ENCODE assay signal across 8 cellular contexts in the genomic region with DNA sequence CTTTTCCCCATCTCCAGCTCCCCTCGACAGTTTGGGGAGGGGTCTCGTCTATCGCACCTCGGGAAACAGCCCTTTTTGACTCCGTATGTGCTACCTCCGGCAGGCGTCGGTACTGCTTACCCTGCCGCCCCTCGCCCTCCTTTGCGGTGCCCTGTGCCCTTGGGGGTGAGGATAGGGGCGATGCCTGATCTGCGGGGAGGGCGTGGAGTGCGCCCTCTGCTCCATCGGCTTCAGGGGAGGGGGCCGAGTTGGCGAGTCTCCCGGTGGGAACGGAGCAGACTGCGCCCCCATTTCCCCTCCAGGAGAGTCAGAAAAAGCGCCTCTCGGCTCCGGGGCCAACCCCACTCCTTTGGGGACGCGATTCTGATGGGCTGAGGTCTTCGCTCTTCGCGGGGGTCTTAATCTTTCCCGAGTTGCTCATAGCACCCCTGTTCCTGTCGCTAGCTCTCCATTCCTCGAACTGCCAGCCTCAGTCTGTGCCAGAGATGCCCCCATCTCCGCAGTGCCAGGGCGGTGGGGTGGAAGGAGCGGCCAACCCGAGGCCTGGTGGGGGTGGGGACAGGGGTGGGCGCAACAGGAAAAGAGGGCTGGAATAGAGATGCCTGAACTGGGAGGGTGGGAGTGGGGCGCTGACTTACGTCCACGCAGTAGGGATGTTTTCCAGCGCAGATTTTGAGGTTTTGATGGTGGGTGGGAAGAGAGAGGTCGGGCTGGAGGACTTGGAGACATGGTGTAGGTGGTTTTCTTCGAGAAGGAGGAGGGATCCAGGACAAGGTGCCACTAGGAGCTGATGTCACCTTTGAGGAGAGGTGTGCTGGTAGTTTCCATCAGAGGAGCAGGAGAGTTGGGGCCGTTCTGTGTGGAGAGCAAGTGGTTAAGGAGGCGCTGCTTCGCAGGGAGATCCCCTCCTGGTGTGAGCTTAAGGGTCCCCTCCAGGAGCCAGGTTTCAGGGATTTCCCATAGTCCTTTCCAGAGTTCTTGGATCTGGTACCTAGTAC. TPM values are rescaled to one million over a fixed set of nuclear protein-coding genes. Genes with fewer than 3 reads are reported as not detected.
DNase-seq lines count a peak whose midpoint lies in the region; ATAC-seq, FAIRE-seq and TF ChIP-seq lines count a peak whose summit lies in the region.

No MANE protein-coding gene starts in this region.

- H3K4me2 ChIP-seq in endothelial cell of umbilical vein (ENCODE audit: insufficient read depth, low read length): peak overlapping the region; percentile 78

- H3K36me3 ChIP-seq in NT2/D1 (ENCODE audit: insufficient read depth, insufficient read length, low read length) (peaks cover 25% of the 10 kb centered on the region), endothelial cell of umbilical vein (ENCODE audit: control insufficient read depth in 2 of 2, extremely low read depth in 1 of 2, insufficient read depth in 2 of 2, low read length in 2 of 2) (peaks cover 5 to 6% of the 10 kb centered on the region in 2 experiments)

- H3K4me3 Mint-ChIP-seq in neural crest cell: peak overlapping the region; percentile 65

- CTCF ChIA-PET in AG04450 (lab: Charles Lee): interaction anchor here (0.7 to 4.0 kb wide), 6 partner anchors 8 to 241 kb away, joined by 3 to 25 read pairs (median 5); no protein-coding TSS in a partner anchor
- CTCF ChIA-PET in endothelial cell of umbilical vein (lab: Charles Lee): interaction anchor here (0.9 to 4.1 kb wide), 8 partner anchors 13 to 241 kb away, joined by 3 to 35 read pairs (median 6); no protein-coding TSS in a partner anchor

- no peak for TF ChIP-seq POLR2A in endothelial cell of umbilical vein (IDR thresholded peaks at IDR 0.05; ENCODE audit: low read depth, low read length)

- peaks cover 42% of the 10 kb centered on the region for H3K27me3 Mint-ChIP-seq in neural crest cell (ENCODE audit: low read depth)

- H4K20me1 ChIP-seq in endothelial cell of umbilical vein (replicated peaks; ENCODE audit: control insufficient read depth, extremely low read depth, insufficient read depth, low read length): no peaks in the 10 kb centered on the region

- no peak for DNase-seq in AG04450 (ENCODE audit: low read depth, low spot score)
- no peak for DNase-seq in NT2/D1 (ENCODE audit: low read depth, low spot score)
- no peak for DNase-seq in endothelial cell of umbilical vein (ENCODE audit: low read depth, low spot score)
- DNase-seq in neural crest cell (ENCODE audit: low read depth, low spot score): no peak
- DNase-seq in HK-2 (ENCODE audit: unreplicated experiment): no peak

- H3K79me2 ChIP-seq in endothelial cell of umbilical vein (ENCODE audit: control insufficient read depth, insufficient read depth, low read length): no peaks in the 10 kb centered on the region

- intact Hi-C loops in endothelial cell of umbilical vein (cut with micrococcal nuclease): no loop called here

- H3K27me3 ChIP-seq in AG04450 (ENCODE audit: control insufficient read depth, insufficient read depth, low read length) (peaks cover 21% of the 10 kb centered on the region), NT2/D1 (ENCODE audit: insufficient read depth, insufficient read length) (peaks cover 28% of the 10 kb centered on the region), endothelial cell of umbilical vein (ENCODE audit: control insufficient read depth in 2 of 2, insufficient read depth in 2 of 2, low read length in 2 of 2) (peaks cover 16 to 26% of the 10 kb centered on the region in 2 experiments)

- H3K4me1 ChIP-seq in NT2/D1 (ENCODE audit: insufficient read depth, insufficient read length) (peaks cover 10% of the 10 kb centered on the region), endothelial cell of umbilical vein (ENCODE audit: control insufficient read depth, extremely low read depth, insufficient read depth, low read length) (peaks cover 6% of the 10 kb centered on the region)

- no peak for FAIRE-seq in endothelial cell of umbilical vein (lab: Jason Lieb, UNC)

- H3K9me1 ChIP-seq in endothelial cell of umbilical vein (replicated peaks; ENCODE audit: control insufficient read depth, extremely low read depth, insufficient read depth, low read length): no peaks in the 10 kb centered on the region

- H3K27ac ChIP-seq in AG04450 (ENCODE audit: low read depth, low read length): no peak overlapping the region
- no peak overlapping the region for H3K27ac ChIP-seq in endothelial cell of umbilical vein (ENCODE audit: insufficient read depth, low read depth, low read length)

- TF ChIP-seq CTCF in AG04450 (IDR thresholded peaks at IDR 0.05; ENCODE audit: low read depth, low read length): no peak
- TF ChIP-seq CTCF in endothelial cell of umbilical vein (IDR thresholded peaks at IDR 0.05; ENCODE audit: extremely low read depth in 1 of 2, insufficient read depth in 1 of 2, low read depth in 1 of 2, low read length in 2 of 2): no peak
- TF ChIP-seq CTCF in neural crest cell (conservative IDR thresholded peaks at IDR 0.05): peak; percentile 42

- peak; percentile 13 for ATAC-seq in GM21360 (IDR thresholded peaks at IDR 0.05; ENCODE audit: unreplicated experiment)
- no peak for ATAC-seq in GM18867 (IDR thresholded peaks at IDR 0.05; ENCODE audit: unreplicated experiment)
- no peak for ATAC-seq in GM18873 (IDR thresholded peaks at IDR 0.05; ENCODE audit: low FRiP score, unreplicated experiment)

- dilution Hi-C loops in endothelial cell of umbilical vein (cut with MboI; ENCODE audit: extremely low pct_ligation_motif_present, low sequenced_read_pairs): no loop called here

- no peak overlapping the region for H3K27ac Mint-ChIP-seq in neural crest cell (ENCODE audit: unreplicated experiment)

- peak overlapping the region; percentile 83 for H3K9ac ChIP-seq in NT2/D1 (ENCODE audit: insufficient read length, low read depth)
- no peak overlapping the region for H3K9ac ChIP-seq in endothelial cell of umbilical vein (replicated peaks; ENCODE audit: extremely low read depth, insufficient read depth, low read length)

- H3K36me3 Mint-ChIP-seq in neural crest cell (ENCODE audit: low read depth): peaks cover 21% of the 10 kb centered on the region

- H3K9me3 Mint-ChIP-seq in neural crest cell: peaks cover 5% of the 10 kb centered on the region

- POLR2A ChIA-PET in AG04450 (lab: Yijun Ruan, JAX) (interaction anchor here (2.0 kb wide), 1 partner anchor 20 kb away, joined by 5 read pairs; a partner anchor contains a TSS), endothelial cell of umbilical vein (lab: Charles Lee) (no interaction called here)

- peaks cover 6% of the 10 kb centered on the region for H3K4me1 Mint-ChIP-seq in neural crest cell

- H3K9me3 ChIP-seq in AG04450 (ENCODE audit: control insufficient read depth, insufficient read depth, low read length) (no peaks in the 10 kb centered on the region; the same call in 1 of the 2 replicates), NT2/D1 (ENCODE audit: insufficient read depth, low read length) (no peaks in the 10 kb centered on the region), endothelial cell of umbilical vein (replicated peaks; ENCODE audit: control insufficient read depth, insufficient read depth, low read length) (no peaks in the 10 kb centered on the region)

- peak overlapping the region; percentile 65 for H2AFZ ChIP-seq in endothelial cell of umbilical vein (ENCODE audit: low read depth, low read length)

- BruUV-seq in endothelial cell of umbilical vein (replicated peaks; lab: Mats Ljungman, UMichigan): no TSS peak

- H3K4me3 ChIP-seq in AG04450 (ENCODE audit: low read depth, low read length): peak overlapping the region; percentile 72
- peak overlapping the region; percentile 73 for H3K4me3 ChIP-seq in NT2/D1 (ENCODE audit: insufficient read length, low read depth)
- H3K4me3 ChIP-seq in endothelial cell of umbilical vein (replicated peaks in 1 of 3; ENCODE audit: insufficient read depth in 1 of 3, low read depth in 1 of 3, low read length in 3 of 3): peak overlapping the region in 2 of 3 experiments; percentile 27 to 30

RNA-seq across cellular contexts. Expression of a gene that starts 0.7 kb away (rescaled TPM):
- polyA plus RNA-seq in AG04450 (2011; rRNA removed): 0.82 and 1.5 TPM in 2 replicates
- polyA minus RNA-seq in AG04450 (2011; rRNA and poly(A)+ RNA removed): 1.6 and 3.0 TPM in 2 replicates
- 0.16 and 0.22 TPM in 2 replicates for total RNA-seq in endothelial cell of umbilical vein
- polyA plus RNA-seq in endothelial cell of umbilical vein: 0.13 and 0.17 TPM in 2 replicates
- polyA plus RNA-seq in endothelial cell of umbilical vein (2011; cell fraction: cytosol; rRNA removed): 0.03 and 0.04 TPM in 2 replicates
- 1.3 and 1.4 TPM in 2 replicates for polyA plus RNA-seq in endothelial cell of umbilical vein (2011; cell fraction: nucleus; rRNA removed)
- 0.37 and 0.58 TPM in 2 replicates for polyA plus RNA-seq in endothelial cell of umbilical vein (2012)
- polyA minus RNA-seq in endothelial cell of umbilical vein: 0.38 and 3.5 TPM in 2 replicates
- 0.31 TPM for polyA minus RNA-seq in endothelial cell of umbilical vein (2011; cell fraction: cytosol; rRNA and poly(A)+ RNA removed)
- polyA minus RNA-seq in endothelial cell of umbilical vein (2011; cell fraction: nucleus; rRNA and poly(A)+ RNA removed): 0.24 and 2.0 TPM in 2 replicates
- total RNA-seq in neural crest cell: 2.6 and 5.0 TPM in 2 replicates

RNA-seq across cellular contexts. Expression of a gene that starts 19.8 kb away (rescaled TPM):
- polyA plus RNA-seq in AG04450 (2011; rRNA removed) (91.5 and 93.4 TPM in 2 replicates), endothelial cell of umbilical vein (92.1 and 110 TPM in 2 replicates)
- polyA minus RNA-seq in AG04450 (2011; rRNA and poly(A)+ RNA removed): 91.5 and 111 TPM in 2 replicates
- total RNA-seq in endothelial cell of umbilical vein (59.4 and 65.5 TPM in 2 replicates), neural crest cell (76.5 and 81.5 TPM in 2 replicates)
- polyA plus RNA-seq in endothelial cell of umbilical vein (2011; cell fraction: cytosol; rRNA removed): 78.2 and 95.6 TPM in 2 replicates
- 103 and 107 TPM in 2 replicates for polyA plus RNA-seq in endothelial cell of umbilical vein (2011; cell fraction: nucleus; rRNA removed)
- 42.3 and 51.8 TPM in 2 replicates for polyA plus RNA-seq in endothelial cell of umbilical vein (2012)
- 127 and 145 TPM in 2 replicates for polyA minus RNA-seq in endothelial cell of umbilical vein
- polyA minus RNA-seq in endothelial cell of umbilical vein (2011; cell fraction: cytosol; rRNA and poly(A)+ RNA removed): 50.8 TPM
- 42.7 and 72.4 TPM in 2 replicates for polyA minus RNA-seq in endothelial cell of umbilical vein (2011; cell fraction: nucleus; rRNA and poly(A)+ RNA removed)

RNA-seq across cellular contexts. Expression of a gene that starts 58.8 kb away (rescaled TPM):
- polyA plus RNA-seq in AG04450 (2011; rRNA removed) (not detected in 2 replicates), endothelial cell of umbilical vein (not detected in 2 replicates)
- polyA minus RNA-seq in AG04450 (2011; rRNA and poly(A)+ RNA removed): not detected in 2 replicates
- total RNA-seq in endothelial cell of umbilical vein (not detected in 2 replicates), neural crest cell (not detected in 2 replicates)
- not detected in 2 replicates for polyA plus RNA-seq in endothelial cell of umbilical vein (2011; cell fraction: cytosol; rRNA removed)
- not detected in 2 replicates for polyA plus RNA-seq in endothelial cell of umbilical vein (2011; cell fraction: nucleus; rRNA removed)
- polyA plus RNA-seq in endothelial cell of umbilical vein (2012): not detected in 2 replicates
- polyA minus RNA-seq in endothelial cell of umbilical vein: not detected in 2 replicates
- not detected for polyA minus RNA-seq in endothelial cell of umbilical vein (2011; cell fraction: cytosol; rRNA and poly(A)+ RNA removed)
- not detected in 2 replicates for polyA minus RNA-seq in endothelial cell of umbilical vein (2011; cell fraction: nucleus; rRNA and poly(A)+ RNA removed)

RNA-seq across cellular contexts. Expression of a gene that starts 59.9 kb away (rescaled TPM):
- polyA plus RNA-seq in AG04450 (2011; rRNA removed) (43.6 and 44.8 TPM in 2 replicates), endothelial cell of umbilical vein (28.0 and 29.0 TPM in 2 replicates)
- polyA minus RNA-seq in AG04450 (2011; rRNA and poly(A)+ RNA removed): 29.3 and 33.1 TPM in 2 replicates
- total RNA-seq in endothelial cell of umbilical vein (28.8 and 32.2 TPM in 2 replicates), neural crest cell (25.5 and 26.3 TPM in 2 replicates)
- polyA plus RNA-seq in endothelial cell of umbilical vein (2011; cell fraction: cytosol; rRNA removed): 32.8 and 36.0 TPM in 2 replicates
- 43.2 and 44.2 TPM in 2 replicates for polyA plus RNA-seq in endothelial cell of umbilical vein (2011; cell fraction: nucleus; rRNA removed)
- polyA plus RNA-seq in endothelial cell of umbilical vein (2012): 29.0 and 33.9 TPM in 2 replicates
- 27.2 and 37.2 TPM in 2 replicates for polyA minus RNA-seq in endothelial cell of umbilical vein
- polyA minus RNA-seq in endothelial cell of umbilical vein (2011; cell fraction: cytosol; rRNA and poly(A)+ RNA removed): 14.7 TPM
- polyA minus RNA-seq in endothelial cell of umbilical vein (2011; cell fraction: nucleus; rRNA and poly(A)+ RNA removed): 18.4 and 21.1 TPM in 2 replicates
